Comparison of ENCODE assay signal across 32 cellular contexts in the genomic region with DNA sequence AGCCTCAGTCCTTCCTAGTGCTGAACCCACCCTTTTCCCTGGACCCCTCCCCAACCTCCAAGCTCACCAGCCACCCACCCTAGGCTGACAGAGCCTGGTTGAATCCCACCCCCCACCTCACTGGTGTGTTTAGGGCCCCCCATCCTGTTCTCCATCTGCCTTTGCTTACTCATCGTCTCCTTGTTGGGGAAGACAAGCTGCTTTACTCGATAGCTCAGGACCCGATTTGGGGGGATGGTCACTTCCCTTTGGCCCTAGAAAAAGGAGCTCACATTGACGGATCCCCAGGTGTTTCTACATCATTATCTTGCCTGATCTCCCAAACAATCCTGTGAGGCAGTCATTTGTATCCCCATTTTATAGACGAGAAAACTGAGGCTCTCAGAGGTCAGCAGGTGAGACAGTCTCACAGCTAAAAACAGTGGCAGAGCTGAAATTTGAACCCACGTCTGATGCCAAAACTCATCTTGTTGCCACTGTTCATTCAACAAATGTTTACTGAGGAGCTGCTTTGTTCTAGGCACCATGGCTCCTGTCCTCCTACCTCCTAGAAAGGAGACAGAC. TPM values are rescaled to one million over a fixed set of nuclear protein-coding genes. Genes with fewer than 3 reads are reported as not detected.
A peak's percentile ranks its signal among the peaks of the same experiment; 100 is the strongest.
DNase-seq lines count a peak whose midpoint lies in the region; ATAC-seq, FAIRE-seq and TF ChIP-seq lines count a peak whose summit lies in the region.
"Had no signal": no experiment of that assay in that cellular context is flagged by ENCODE, and none has a peak within 500 bp of the region (broad histone marks: within the 10 kb centered on the region; RNA-seq: fewer than 3 reads in every experiment).

No MANE protein-coding gene starts in this region.

- CTCF ChIA-PET in Calu3 (lab: Charles Lee), result interaction anchor here (0.6 to 109.6 kb wide), 40 partner anchors 7 to 766 kb away, joined by 3 to 8195 read pairs (median 8); a partner anchor contains a TSS
- CTCF ChIA-PET in K562 (lab: Yijun Ruan, JAX; ENCODE audit: low intra/inter-chr PET ratio), result no interaction called here

- ATAC-seq in activated naive CD4-positive, alpha-beta T cell treated with anti-CD3 and anti-CD28 coated beads, Interleukin-2, amount 50 U/mL, for 72 hours, result no peak
- no peak for ATAC-seq in K562
- ATAC-seq: GM12878 had no signal

- peaks cover 12 to 25% of the 10 kb centered on the region in 2 donors for H3K36me3 Mint-ChIP-seq in activated naive CD4-positive, alpha-beta T cell treated with anti-CD3 and anti-CD28 coated beads, Interleukin-2, amount 50 U/mL, for 72 hours
- H3K36me3 Mint-ChIP-seq in Calu3 (ENCODE audit: insufficient read depth, unreplicated experiment), result peaks cover 4% of the 10 kb centered on the region

- no peak overlapping the region; a peak in 1 of 4 replicates for H3K9ac ChIP-seq in K562 (ENCODE audit: insufficient read depth in 1 of 2, low read depth in 2 of 2, low read length in 2 of 2)
- H3K9ac ChIP-seq: BLaER1 had no signal

- H3K9me3 ChIP-seq in K562 (replicated peaks; ENCODE audit: control insufficient read depth, insufficient read depth, low read depth, low read length), result no peaks in the 10 kb centered on the region
- H3K9me3 ChIP-seq: BE2C, BLaER1 had no signal

- H3K27ac Mint-ChIP-seq in activated naive CD4-positive, alpha-beta T cell treated with anti-CD3 and anti-CD28 coated beads, Interleukin-2, amount 50 U/mL, for 72 hours, result peak overlapping the region; percentile 26 to 68
- no peak overlapping the region for H3K27ac Mint-ChIP-seq in Calu3 (ENCODE audit: unreplicated experiment)
- H3K27ac Mint-ChIP-seq: CD14-positive monocyte; CD4-positive, alpha-beta memory T cell; CD4-positive, CD25-positive, alpha-beta regulatory T cell had no signal

- no peaks in the 10 kb centered on the region for H3K27me3 Mint-ChIP-seq in Calu3 (ENCODE audit: unreplicated experiment)
- H3K27me3 Mint-ChIP-seq: CD4-positive, alpha-beta memory T cell; CD4-positive, CD25-positive, alpha-beta regulatory T cell; CD8-positive, alpha-beta memory T cell had no signal

- H3K36me3 ChIP-seq in K562 (ENCODE audit: control insufficient read depth, insufficient read depth, low read length), result no peaks in the 10 kb centered on the region
- H3K36me3 ChIP-seq: BE2C had no signal

- no peaks in the 10 kb centered on the region for H3K27me3 ChIP-seq in K562 (ENCODE audit: control insufficient read depth in 2 of 2, insufficient read depth in 2 of 2, low read length in 2 of 2)
- H3K27me3 ChIP-seq: BLaER1 had no signal

- no peak overlapping the region for H2AFZ ChIP-seq in K562 (ENCODE audit: low read depth, low read length)

- no peak for TF ChIP-seq POLR2A in K562 (conservative IDR thresholded peaks at IDR 0.05)

- H3K4me3 Mint-ChIP-seq in Calu3 (ENCODE audit: low read depth, unreplicated experiment), result no peak overlapping the region
- H3K4me3 Mint-ChIP-seq: CD14-positive monocyte; CD4-positive, alpha-beta memory T cell; CD8-positive, alpha-beta memory T cell had no signal

- TF ChIP-seq RAD21 in K562 (CRISPR knock-in tag; conservative IDR thresholded peaks at IDR 0.05 in 1 of 2, IDR thresholded peaks at IDR 0.05 in 1 of 2), result no peak

- no peak overlapping the region for H3K27ac ChIP-seq in K562 (ENCODE audit: extremely low read depth, low read depth, low read length)
- H3K27ac ChIP-seq: BLaER1 had no signal

- H3K79me2 ChIP-seq in K562 (ENCODE audit: control insufficient read depth, insufficient read depth, low read length), result no peaks in the 10 kb centered on the region

- in situ Hi-C loops in K562 (cut with MboI), result no loop called here

- DNase-seq in activated naive CD4-positive, alpha-beta T cell treated with anti-CD3 and anti-CD28 coated beads, Interleukin-2, amount 50 U/mL, for 72 hours (ENCODE audit: low spot score in 2 of 2), result no peak
- no peak for DNase-seq in activated naive CD4-positive, alpha-beta T cell treated with anti-CD3 and anti-CD28 coated beads, Interleukin-2, amount 50 U/mL, for 16 hours
- peak; percentile 67 for DNase-seq in Calu3
- DNase-seq in K562 (ENCODE audit: extremely low read depth in 1 of 4, low spot score in 3 of 4), result peak in 1 of 4 experiments; percentile 30
- DNase-seq in NCI-H82 (lab: John Stamatoyannopoulos, UW), result no peak
- no peak for DNase-seq in NCI-H128 (lab: John Stamatoyannopoulos, UW; ENCODE audit: unreplicated experiment)
- DNase-seq: 8988T; ACHN; BE2C; C1 segment of cervical spinal cord; CD4-positive, alpha-beta memory T cell; CD4-positive, CD25-positive, alpha-beta regulatory T cell; CD8-positive, alpha-beta memory T cell; COR-L47; DMS 273 treated with DMSO at 0.1 percent for 48 hours; DMS153; DMS53; DMS79; DND-41; EL; GDM1 had no signal

- no peaks in the 10 kb centered on the region for H3K9me3 Mint-ChIP-seq in activated naive CD4-positive, alpha-beta T cell treated with anti-CD3 and anti-CD28 coated beads, Interleukin-2, amount 50 U/mL, for 72 hours
- no peaks in the 10 kb centered on the region for H3K9me3 Mint-ChIP-seq in Calu3 (ENCODE audit: low read depth, unreplicated experiment)
- H3K9me3 Mint-ChIP-seq: CD14-positive monocyte; CD4-positive, alpha-beta memory T cell; CD4-positive, CD25-positive, alpha-beta regulatory T cell; CD8-positive, alpha-beta memory T cell had no signal

- no peaks in the 10 kb centered on the region for H3K4me1 Mint-ChIP-seq in Calu3 (ENCODE audit: low read depth, unreplicated experiment)
- H3K4me1 Mint-ChIP-seq: CD14-positive monocyte had no signal

- WGBS in K562 (ENCODE audit: insufficient coverage, low coverage, missing lambda C conversion rate), result 33% methylated on average over 6 of the region's 6 CpGs

- intact Hi-C loops in Calu3 (cut with micrococcal nuclease; ENCODE audit: unreplicated experiment), result loop anchor here (10.0 kb wide), 1 partner anchor 766 kb away; no protein-coding TSS in a partner anchor
- intact Hi-C loops in K562 (cut with micrococcal nuclease), result no loop called here

- H3K4me3 ChIP-seq in K562, result no peak overlapping the region
- H3K4me3 ChIP-seq: BLaER1, GM12878 had no signal

- TF ChIP-seq CTCF in Calu3 (IDR thresholded peaks at IDR 0.05; ENCODE audit: unreplicated experiment) (no peak), K562 (IDR thresholded peaks at IDR 0.05 in 2 of 3, conservative IDR thresholded peaks at IDR 0.05 in 1 of 3; ENCODE audit: insufficient read depth in 2 of 3, low read depth in 1 of 3, low read length in 3 of 3) (no peak)

- no peak for TF ChIP-seq EP300 in K562 (IDR thresholded peaks at IDR 0.05; ENCODE audit: low read length)

- H4K20me1 ChIP-seq in K562 (replicated peaks; ENCODE audit: control insufficient read depth, insufficient read depth, low read length), result no peaks in the 10 kb centered on the region
- H4K20me1 ChIP-seq: BLaER1 had no signal

- H3K9me1 ChIP-seq in K562 (ENCODE audit: control insufficient read depth, insufficient read depth, low read length), result no peaks in the 10 kb centered on the region

- H3K4me2 ChIP-seq in K562 (ENCODE audit: insufficient read depth, low read length), result no peak overlapping the region
- H3K4me2 ChIP-seq: BLaER1 had no signal

- FAIRE-seq in K562 (lab: Jason Lieb, UNC), result no peak
- FAIRE-seq: A204.1, D721Med, GM12878, GM12892, GM18507 had no signal

- BruUV-seq in Calu3 (replicated peaks; lab: Mats Ljungman, UMichigan), result no TSS peak
- BruUV-seq in K562 (replicated peaks; lab: Mats Ljungman, UMichigan), result no TSS peak

- POLR2A ChIA-PET in K562 (lab: Yijun Ruan, JAX), result interaction anchor here (0.8 to 1.9 kb wide), 2 partner anchors 9 to 11 kb away, joined by 3 to 7 read pairs; no protein-coding TSS in a partner anchor

- H3K4me1 ChIP-seq in K562 (replicated peaks in 1 of 2; ENCODE audit: control insufficient read depth in 2 of 2, insufficient read depth in 2 of 2, low read length in 2 of 2), result peaks cover 2 to 3% of the 10 kb centered on the region in 2 experiments; a peak in 2 of 5 replicates
- H3K4me1 ChIP-seq: BE2C had no signal

RNA-seq across cellular contexts. Expression of a gene that starts 9.6 kb away (rescaled TPM):
- total RNA-seq in activated naive CD4-positive, alpha-beta T cell treated with anti-CD3 and anti-CD28 coated beads, Interleukin-2, amount 50 U/mL, for 72 hours, result 10 to 100 TPM; 33.2 to 49.8 TPM
- total RNA-seq in Calu3 (2022) (711 and 1,257 TPM in 2 replicates), K562 (2014; rRNA removed) (1.8 and 2.3 TPM in 2 replicates), K562 (2014; rRNA removed; fragmentation: Illumina TruSeq; extraction: Trizol) (2.6 and 2.8 TPM in 2 replicates), K562 (2015; rRNA removed; fragmentation: Illumina TruSeq; extraction: Trizol) (2.1 TPM in 2 replicates), K562 (2021) (1.5 and 2.1 TPM in 2 replicates)
- total RNA-seq in K562 (2011; cell fraction: chromatin; rRNA removed; ENCODE audit: low replicate concordance), result 38.1 and 46.5 TPM in 2 replicates
- total RNA-seq in K562 (2011; cell fraction: nucleolus; rRNA removed), result 16.2 and 17.1 TPM in 2 replicates
- 31.9 and 49.0 TPM in 2 replicates for total RNA-seq in K562 (2011; cell fraction: nucleoplasm; rRNA removed)
- polyA plus RNA-seq in K562 (2011; rRNA removed) (5.3 and 6.1 TPM in 2 replicates), K562 (2014; fragmentation: Illumina TruSeq; extraction: Trizol) (2.2 and 3.0 TPM in 2 replicates), K562 (2014; fragmentation: Nextera tagmentation; extraction: Ambion mirVana) (under 1 TPM; 0.49 to 0.95 TPM), K562 (2014; rRNA removed) (3.2 and 4.6 TPM in 2 replicates)
- 1.2 and 1.8 TPM in 2 replicates for polyA plus RNA-seq in K562 (2011; cell fraction: cytosol; rRNA removed)
- 30.6 and 32.1 TPM in 2 replicates for polyA plus RNA-seq in K562 (2011; cell fraction: nucleus; rRNA removed)
- polyA plus RNA-seq in K562 (2012), result 3.0 and 12.4 TPM in 2 replicates
- 2.2 and 4.8 TPM in 2 replicates for polyA minus RNA-seq in K562 (2011; rRNA and poly(A)+ RNA removed)
- 0.73 TPM in 1 of 2 replicates, not detected in the other for polyA minus RNA-seq in K562 (2011; cell fraction: cytosol; rRNA and poly(A)+ RNA removed)
- 4.2 and 5.3 TPM in 2 replicates for polyA minus RNA-seq in K562 (2011; cell fraction: nucleus; rRNA and poly(A)+ RNA removed)
- polyA plus RNA-seq: CD14-positive monocyte had no signal

RNA-seq across cellular contexts. Expression of a gene that starts 18.5 kb away (rescaled TPM):
- 10 to 100 TPM; 52.6 to 76.6 TPM for total RNA-seq in activated naive CD4-positive, alpha-beta T cell treated with anti-CD3 and anti-CD28 coated beads, Interleukin-2, amount 50 U/mL, for 72 hours
- total RNA-seq in Calu3 (2022) (1,738 and 1,968 TPM in 2 replicates), K562 (2014; rRNA removed) (21.6 and 30.7 TPM in 2 replicates), K562 (2014; rRNA removed; fragmentation: Illumina TruSeq; extraction: Trizol) (27.1 and 27.7 TPM in 2 replicates), K562 (2015; rRNA removed; fragmentation: Illumina TruSeq; extraction: Trizol) (34.2 and 36.9 TPM in 2 replicates), K562 (2021) (16.9 and 23.8 TPM in 2 replicates)
- 30.8 and 69.1 TPM in 2 replicates for total RNA-seq in K562 (2011; cell fraction: chromatin; rRNA removed; ENCODE audit: low replicate concordance)
- total RNA-seq in K562 (2011; cell fraction: nucleolus; rRNA removed), result 46.8 and 47.9 TPM in 2 replicates
- total RNA-seq in K562 (2011; cell fraction: nucleoplasm; rRNA removed), result 44.6 and 60.4 TPM in 2 replicates
- polyA plus RNA-seq in K562 (2011; rRNA removed) (38.2 and 57.4 TPM in 2 replicates), K562 (2014; fragmentation: Illumina TruSeq; extraction: Trizol) (26.7 and 32.9 TPM in 2 replicates), K562 (2014; fragmentation: Nextera tagmentation; extraction: Ambion mirVana) (1 to 10 TPM; 2.7 to 4.6 TPM), K562 (2014; rRNA removed) (29.5 and 31.9 TPM in 2 replicates)
- 46.5 and 67.4 TPM in 2 replicates for polyA plus RNA-seq in K562 (2011; cell fraction: cytosol; rRNA removed)
- 37.3 and 55.5 TPM in 2 replicates for polyA plus RNA-seq in K562 (2011; cell fraction: nucleus; rRNA removed)
- 29.5 and 36.7 TPM in 2 replicates for polyA plus RNA-seq in K562 (2012)
- polyA minus RNA-seq in K562 (2011; rRNA and poly(A)+ RNA removed), result 11.7 and 20.6 TPM in 2 replicates
- polyA minus RNA-seq in K562 (2011; cell fraction: cytosol; rRNA and poly(A)+ RNA removed), result 7.9 and 24.2 TPM in 2 replicates
- polyA minus RNA-seq in K562 (2011; cell fraction: nucleus; rRNA and poly(A)+ RNA removed), result 13.4 and 18.8 TPM in 2 replicates

RNA-seq across cellular contexts. Expression of a gene that starts 18.7 kb away (rescaled TPM):
- not detected for total RNA-seq in activated naive CD4-positive, alpha-beta T cell treated with anti-CD3 and anti-CD28 coated beads, Interleukin-2, amount 50 U/mL, for 72 hours
- total RNA-seq in Calu3 (2022), result not detected in 2 replicates
- not detected in 2 replicates for total RNA-seq in K562 (2011; cell fraction: chromatin; rRNA removed; ENCODE audit: low replicate concordance)
- not detected in 2 replicates for total RNA-seq in K562 (2011; cell fraction: nucleolus; rRNA removed)
- total RNA-seq in K562 (2011; cell fraction: nucleoplasm; rRNA removed), result not detected in 2 replicates
- total RNA-seq in K562 (2014; rRNA removed), result not detected in 2 replicates
- not detected in 2 replicates for total RNA-seq in K562 (2014; rRNA removed; fragmentation: Illumina TruSeq; extraction: Trizol)
- total RNA-seq in K562 (2015; rRNA removed; fragmentation: Illumina TruSeq; extraction: Trizol), result not detected in 2 replicates
- total RNA-seq in K562 (2021), result not detected in 2 replicates
- polyA plus RNA-seq in K562 (2011; rRNA removed), result not detected in 2 replicates
- not detected in 2 replicates for polyA plus RNA-seq in K562 (2011; cell fraction: cytosol; rRNA removed)
- polyA plus RNA-seq in K562 (2011; cell fraction: nucleus; rRNA removed), result not detected in 2 replicates
- polyA plus RNA-seq in K562 (2012), result not detected in 2 replicates
- polyA plus RNA-seq in K562 (2014; fragmentation: Illumina TruSeq; extraction: Trizol), result not detected in 2 replicates
- polyA plus RNA-seq in K562 (2014; fragmentation: Nextera tagmentation; extraction: Ambion mirVana), result not detected
- polyA plus RNA-seq in K562 (2014; rRNA removed), result not detected in 2 replicates
- polyA minus RNA-seq in K562 (2011; rRNA and poly(A)+ RNA removed), result not detected in 2 replicates
- not detected in 2 replicates for polyA minus RNA-seq in K562 (2011; cell fraction: cytosol; rRNA and poly(A)+ RNA removed)
- not detected in 2 replicates for polyA minus RNA-seq in K562 (2011; cell fraction: nucleus; rRNA and poly(A)+ RNA removed)
- total RNA-seq: A673; CD4-positive, alpha-beta memory T cell; CD4-positive, CD25-positive, alpha-beta regulatory T cell; CD8-positive, alpha-beta memory T cell; Daoy; G401; GM12878 had no signal
- polyA plus RNA-seq: AG04450; CD14-positive monocyte; CD4-positive, alpha-beta memory T cell; CD8-positive, alpha-beta memory T cell; GM12878 had no signal

RNA-seq across cellular contexts. Expression of a gene that starts 40.9 kb away (rescaled TPM):
- not detected for total RNA-seq in activated naive CD4-positive, alpha-beta T cell treated with anti-CD3 and anti-CD28 coated beads, Interleukin-2, amount 50 U/mL, for 72 hours
- total RNA-seq in Calu3 (2022) (not detected in 2 replicates), K562 (2014; rRNA removed) (not detected in 2 replicates), K562 (2014; rRNA removed; fragmentation: Illumina TruSeq; extraction: Trizol) (not detected in 2 replicates), K562 (2015; rRNA removed; fragmentation: Illumina TruSeq; extraction: Trizol) (not detected in 2 replicates), K562 (2021) (not detected in 2 replicates)
- not detected in 2 replicates for total RNA-seq in K562 (2011; cell fraction: chromatin; rRNA removed; ENCODE audit: low replicate concordance)
- total RNA-seq in K562 (2011; cell fraction: nucleolus; rRNA removed), result not detected in 2 replicates
- not detected in 2 replicates for total RNA-seq in K562 (2011; cell fraction: nucleoplasm; rRNA removed)
- polyA plus RNA-seq in K562 (2011; rRNA removed) (not detected in 2 replicates), K562 (2014; fragmentation: Illumina TruSeq; extraction: Trizol) (not detected in 2 replicates), K562 (2014; fragmentation: Nextera tagmentation; extraction: Ambion mirVana) (not detected), K562 (2014; rRNA removed) (not detected in 2 replicates)
- polyA plus RNA-seq in K562 (2011; cell fraction: cytosol; rRNA removed), result not detected in 2 replicates
- not detected in 2 replicates for polyA plus RNA-seq in K562 (2011; cell fraction: nucleus; rRNA removed)
- not detected in 2 replicates for polyA plus RNA-seq in K562 (2012)
- polyA minus RNA-seq in K562 (2011; rRNA and poly(A)+ RNA removed), result not detected in 2 replicates
- polyA minus RNA-seq in K562 (2011; cell fraction: cytosol; rRNA and poly(A)+ RNA removed), result not detected in 2 replicates
- not detected in 2 replicates for polyA minus RNA-seq in K562 (2011; cell fraction: nucleus; rRNA and poly(A)+ RNA removed)
- total RNA-seq: A673; CD4-positive, CD25-positive, alpha-beta regulatory T cell; Daoy; G401 had no signal
- polyA plus RNA-seq: AG04450; CD14-positive monocyte; CD4-positive, CD25-positive, alpha-beta regulatory T cell had no signal

RNA-seq across cellular contexts. Expression of a gene that starts 44.8 kb away (rescaled TPM):
- total RNA-seq in activated naive CD4-positive, alpha-beta T cell treated with anti-CD3 and anti-CD28 coated beads, Interleukin-2, amount 50 U/mL, for 72 hours, result 10 to 100 TPM; 37.6 to 60.8 TPM
- total RNA-seq in Calu3 (2022) (30.9 and 41.0 TPM in 2 replicates), K562 (2014; rRNA removed) (0.32 and 0.65 TPM in 2 replicates), K562 (2014; rRNA removed; fragmentation: Illumina TruSeq; extraction: Trizol) (0.62 and 0.89 TPM in 2 replicates), K562 (2015; rRNA removed; fragmentation: Illumina TruSeq; extraction: Trizol) (0.72 TPM in 2 replicates), K562 (2021) (1.1 and 1.6 TPM in 2 replicates)
- 0.74 and 0.79 TPM in 2 replicates for total RNA-seq in K562 (2011; cell fraction: chromatin; rRNA removed; ENCODE audit: low replicate concordance)
- total RNA-seq in K562 (2011; cell fraction: nucleolus; rRNA removed), result 0.17 and 0.39 TPM in 2 replicates
- total RNA-seq in K562 (2011; cell fraction: nucleoplasm; rRNA removed), result 0.51 and 0.61 TPM in 2 replicates
- polyA plus RNA-seq in K562 (2011; rRNA removed) (0.63 TPM in 1 of 2 replicates, not detected in the other), K562 (2014; fragmentation: Illumina TruSeq; extraction: Trizol) (0.62 and 0.83 TPM in 2 replicates), K562 (2014; fragmentation: Nextera tagmentation; extraction: Ambion mirVana) (under 1 TPM; 0.06 to 0.17 TPM), K562 (2014; rRNA removed) (0.23 and 0.69 TPM in 2 replicates)
- polyA plus RNA-seq in K562 (2011; cell fraction: cytosol; rRNA removed), result 0.04 and 0.43 TPM in 2 replicates
- polyA plus RNA-seq in K562 (2011; cell fraction: nucleus; rRNA removed), result 0.15 and 0.55 TPM in 2 replicates
- polyA plus RNA-seq in K562 (2012), result 0.18 and 0.36 TPM in 2 replicates
- polyA minus RNA-seq in K562 (2011; rRNA and poly(A)+ RNA removed), result 0.09 and 2.9 TPM in 2 replicates
- 2.5 TPM in 1 of 2 replicates, not detected in the other for polyA minus RNA-seq in K562 (2011; cell fraction: cytosol; rRNA and poly(A)+ RNA removed)
- polyA minus RNA-seq in K562 (2011; cell fraction: nucleus; rRNA and poly(A)+ RNA removed), result 0.54 TPM in 1 of 2 replicates, not detected in the other
- total RNA-seq: A673, G401 had no signal
- polyA plus RNA-seq: AG04450 had no signal

Comparison
In these comparisons a context has a peak if more than half of its experiments do, and no peak if none do; other contexts are left out.
1. RNA of a gene that starts 9.6 kb away (total RNA-seq): 711 to 1,257 TPM in Calu3; 33.2 to 49.8 TPM in activated naive CD4-positive, alpha-beta T cell treated with anti-CD3 and anti-CD28 coated beads, Interleukin-2, amount 50 U/mL, for 72 hours and 1.5 to 49.0 TPM in K562; every median in the first group is over 10 times any median in the second.
2. RNA of a gene that starts 18.5 kb away (total RNA-seq): 1,738 to 1,968 TPM in Calu3; 52.6 to 76.6 TPM in activated naive CD4-positive, alpha-beta T cell treated with anti-CD3 and anti-CD28 coated beads, Interleukin-2, amount 50 U/mL, for 72 hours and 16.9 to 69.1 TPM in K562; every median in the first group is over 10 times any median in the second.